In the genomic region with DNA sequence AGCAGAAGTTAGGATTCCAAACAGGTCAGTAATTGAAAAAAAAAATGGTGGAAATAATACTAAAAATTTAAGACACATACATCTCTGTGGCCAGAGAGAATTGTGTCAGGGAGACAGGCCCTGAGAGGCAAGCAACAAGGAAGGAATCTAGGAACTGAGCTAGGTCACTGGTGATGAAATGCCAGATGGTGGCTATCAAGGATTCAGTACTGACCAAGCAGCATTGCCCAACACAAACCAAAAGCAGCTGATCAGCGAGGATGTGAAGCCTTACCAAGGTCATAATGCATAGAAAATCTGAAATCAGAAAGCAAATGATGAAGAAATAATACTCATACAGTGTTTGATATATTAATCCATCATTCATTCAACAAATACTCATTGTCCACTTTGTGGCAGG, we compare ENCODE assay signal across 1 cellular context.
TF ChIP-seq lines count a peak whose summit lies in the region.

No MANE protein-coding gene starts in this region.

TF ChIP-seq in IMR-90, 13 proteins besides CTCF, POLR2A, EP300 and RAD21:
- TF ChIP-seq FOS (IDR thresholded peaks at IDR 0.05; ENCODE audit: low read depth, low read length) (no peak), CEBPB (IDR thresholded peaks at IDR 0.05; ENCODE audit: low read depth, low read length) (no peak), MXI1 (IDR thresholded peaks at IDR 0.05; ENCODE audit: borderline replicate concordance, low read depth, low read length) (no peak), SMC3 (IDR thresholded peaks at IDR 0.05; ENCODE audit: low read depth, low read length) (no peak), RCOR1 (IDR thresholded peaks at IDR 0.05; ENCODE audit: insufficient replicate concordance, low read length) (no peak), CHD1 (IDR thresholded peaks at IDR 0.05; ENCODE audit: low read depth, low read length) (no peak), NFE2L2 (IDR thresholded peaks at IDR 0.05; ENCODE audit: low read depth, low read length) (no peak), MAZ (IDR thresholded peaks at IDR 0.05; ENCODE audit: borderline replicate concordance, low read depth, low read length) (no peak), BHLHE40 (IDR thresholded peaks at IDR 0.05; ENCODE audit: low read depth, low read length) (no peak), MAFK (IDR thresholded peaks at IDR 0.05; ENCODE audit: low read depth, low read length) (no peak), RFX5 (IDR thresholded peaks at IDR 0.05; ENCODE audit: low read depth, low read length) (no peak)
- TF ChIP-seq, protein P1, sequence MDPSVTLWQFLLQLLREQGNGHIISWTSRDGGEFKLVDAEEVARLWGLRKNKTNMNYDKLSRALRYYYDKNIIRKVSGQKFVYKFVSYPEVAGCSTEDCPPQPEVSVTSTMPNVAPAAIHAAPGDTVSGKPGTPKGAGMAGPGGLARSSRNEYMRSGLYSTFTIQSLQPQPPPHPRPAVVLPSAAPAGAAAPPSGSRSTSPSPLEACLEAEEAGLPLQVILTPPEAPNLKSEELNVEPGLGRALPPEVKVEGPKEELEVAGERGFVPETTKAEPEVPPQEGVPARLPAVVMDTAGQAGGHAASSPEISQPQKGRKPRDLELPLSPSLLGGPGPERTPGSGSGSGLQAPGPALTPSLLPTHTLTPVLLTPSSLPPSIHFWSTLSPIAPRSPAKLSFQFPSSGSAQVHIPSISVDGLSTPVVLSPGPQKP (IDR thresholded peaks at IDR 0.05; ENCODE audit: borderline replicate concordance, low read depth, low read length) = no peak
- TF ChIP-seq, protein P2, sequence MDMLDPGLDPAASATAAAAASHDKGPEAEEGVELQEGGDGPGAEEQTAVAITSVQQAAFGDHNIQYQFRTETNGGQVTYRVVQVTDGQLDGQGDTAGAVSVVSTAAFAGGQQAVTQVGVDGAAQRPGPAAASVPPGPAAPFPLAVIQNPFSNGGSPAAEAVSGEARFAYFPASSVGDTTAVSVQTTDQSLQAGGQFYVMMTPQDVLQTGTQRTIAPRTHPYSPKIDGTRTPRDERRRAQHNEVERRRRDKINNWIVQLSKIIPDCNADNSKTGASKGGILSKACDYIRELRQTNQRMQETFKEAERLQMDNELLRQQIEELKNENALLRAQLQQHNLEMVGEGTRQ (IDR thresholded peaks at IDR 0.05; ENCODE audit: low read depth, low read length) = no peak
